In the genomic region with DNA sequence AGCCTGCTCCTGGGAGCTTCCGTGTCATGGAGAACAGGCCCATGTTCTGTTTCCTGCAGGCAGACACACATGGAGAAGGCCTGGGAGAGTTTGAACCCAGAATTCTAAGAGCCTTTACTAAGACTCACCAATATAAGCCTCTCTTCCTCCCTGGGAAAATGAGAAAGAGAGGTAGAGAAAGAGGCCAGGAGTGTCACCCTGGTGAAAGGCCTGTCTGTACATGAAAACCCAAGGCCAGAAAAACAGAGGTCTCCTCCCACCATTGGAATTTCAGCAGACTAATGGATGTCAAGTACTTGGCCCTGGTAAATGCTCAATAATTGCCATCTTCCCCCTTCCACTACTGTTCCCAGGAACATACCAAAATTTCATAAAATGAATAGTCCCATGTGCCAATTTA, we compare ENCODE assay signal across 23 cellular contexts.
"Had no signal": no experiment of that assay in that cellular context is flagged by ENCODE, and none has a peak within 500 bp of the region (broad histone marks: within the 10 kb centered on the region; RNA-seq: fewer than 3 reads in every experiment).

No MANE protein-coding gene starts in this region.

- H3K9me3 Mint-ChIP-seq: central memory CD8-positive, alpha-beta T cell; effector memory CD8-positive, alpha-beta T cell; naive thymus-derived CD8-positive, alpha-beta T cell; stimulated activated memory B cell treated with anti-CD40 and anti-IgM and Interleukin-4, amounts not matched to agents 10 μg/mL and 1 μg/mL and 100 μg/mL, for 72 hours had no signal

- H3K4me1 ChIP-seq: colonic mucosa, sigmoid colon, spleen had no signal

- H3K36me3 ChIP-seq: colonic mucosa, sigmoid colon, spleen, thoracic aorta, vagina had no signal

- H3K4me1 Mint-ChIP-seq: central memory CD8-positive, alpha-beta T cell; immature natural killer cell; stimulated activated memory B cell treated with anti-CD40 and anti-IgM and Interleukin-4, amounts not matched to agents 10 μg/mL and 1 μg/mL and 100 μg/mL, for 72 hours had no signal

- H3K4me3 Mint-ChIP-seq: central memory CD8-positive, alpha-beta T cell; effector memory CD8-positive, alpha-beta T cell; immature natural killer cell; naive thymus-derived CD8-positive, alpha-beta T cell; nephron progenitor cell; stimulated activated memory B cell treated with anti-CD40 and anti-IgM and Interleukin-4, amounts not matched to agents 10 μg/mL and 1 μg/mL and 100 μg/mL, for 72 hours had no signal

- H3K27ac ChIP-seq: colonic mucosa, psoas muscle, sigmoid colon, spleen, thoracic aorta, tibial nerve, vagina had no signal

- H3K9me3 ChIP-seq: colonic mucosa, psoas muscle, sigmoid colon, spleen, thoracic aorta, tibial nerve, vagina had no signal

- ATAC-seq: effector memory CD8-positive, alpha-beta T cell; esophagus mucosa; naive thymus-derived CD8-positive, alpha-beta T cell; psoas muscle; right cardiac atrium; stimulated activated memory B cell treated with anti-CD40 and anti-IgM and Interleukin-4, amounts not matched to agents 10 μg/mL and 1 μg/mL and 100 μg/mL, for 72 hours; stimulated activated naive CD8-positive, alpha-beta T cell treated with anti-CD3 and anti-CD28 coated beads, Interleukin-15, Interleukin-2, amounts not matched to agents 100 U/mL and 50 U/mL, for 24 hours had no signal

- H3K4me3 ChIP-seq: colonic mucosa, lung, psoas muscle, sigmoid colon, spleen, thoracic aorta, tibial nerve, vagina had no signal

- DNase-seq: colonic mucosa; effector memory CD8-positive, alpha-beta T cell; foreskin melanocyte; hypothalamus; immature natural killer cell; mesendoderm; naive thymus-derived CD8-positive, alpha-beta T cell; nephron progenitor cell; nucleus accumbens; psoas muscle; right cardiac atrium; sigmoid colon; spleen; stimulated activated CD4-positive, alpha-beta T cell treated with anti-CD3 and anti-CD28 coated beads, Interleukin-4, amount 100 ng/mL, for 4 hours; stimulated activated naive CD8-positive, alpha-beta T cell treated with anti-CD3 and anti-CD28 coated beads, Interleukin-15, Interleukin-2, amounts not matched to agents 100 U/mL and 50 U/mL, for 24 hours; substantia nigra had no signal

- H3K36me3 Mint-ChIP-seq: immature natural killer cell; naive thymus-derived CD8-positive, alpha-beta T cell; stimulated activated memory B cell treated with anti-CD40 and anti-IgM and Interleukin-4, amounts not matched to agents 10 μg/mL and 1 μg/mL and 100 μg/mL, for 72 hours had no signal

- H3K27ac Mint-ChIP-seq: effector memory CD8-positive, alpha-beta T cell; immature natural killer cell; naive thymus-derived CD8-positive, alpha-beta T cell; stimulated activated memory B cell treated with anti-CD40 and anti-IgM and Interleukin-4, amounts not matched to agents 10 μg/mL and 1 μg/mL and 100 μg/mL, for 72 hours had no signal

- H3K27me3 ChIP-seq: colonic mucosa, sigmoid colon, spleen, tibial nerve, vagina had no signal
